Comparison of ENCODE assay signal across 8 cellular contexts in genomic region chr3:38649500-38650247, GRCh38. TPM values are rescaled to one million over a fixed set of nuclear protein-coding genes. Genes with fewer than 3 reads are reported as not detected.
DNase-seq lines count a peak whose midpoint lies in the region; ATAC-seq and TF ChIP-seq lines count a peak whose summit lies in the region.

Gene SCN5A, minus strand, starts transcription at chr3:38649687. Its CDS starts 16,380 bp downstream, at chr3:38633307.

- ATAC-seq in heart right ventricle, result peak; percentile 55 to 83 (median 72)

- intact Hi-C loops in heart right ventricle (cut with DNase I), result loop anchor here in 9 of 10 donors (2.0 to 10.0 kb wide), 10 partner anchors 37 to 645 kb away; partner anchors contain the start of genes EXOG (in 3 of the 9) and XYLB (in 1 of the 9)

- peak within 1 kb of the TSS; percentile 67 for H3K4me3 ChIP-seq in H7 (ENCODE audit: insufficient read depth, low read depth, low read length)
- H3K4me3 ChIP-seq in heart right ventricle, result peak within 1 kb of the TSS; percentile 58 to 87 (median 70)

- 2% methylated on average over 39 to 76 of the region's 76 CpGs for WGBS in heart right ventricle, 2 donors

- DNase-seq in COLO668 (lab: John Stamatoyannopoulos, UW; ENCODE audit: unreplicated experiment), result peak; percentile 14
- peak; percentile 99 for DNase-seq in H7
- peak; percentile 20 for DNase-seq in OCI-M1 (lab: John Stamatoyannopoulos, UW)
- peak; percentile 12 for DNase-seq in activated gamma-delta T cell treated with anti-CD3 and anti-CD28 coated beads, Interleukin-2, amount 50 U/mL, for 16 hours (ENCODE audit: low read depth)
- peak; percentile 45 to 71 for DNase-seq in heart right ventricle
- no peak for DNase-seq in pulmonary artery endothelial cell (ENCODE audit: low read depth, low spot score)
- DNase-seq in SIG-M5 treated with dmso at 0.1 percent for 504 hours (lab: John Stamatoyannopoulos, UW; ENCODE audit: unreplicated experiment), result no peak
- DNase-seq in NCI-H2107 treated with DMSO at 0.1 percent for 48 hours (lab: John Stamatoyannopoulos, UW; ENCODE audit: unreplicated experiment), result no peak

- H3K4me1 ChIP-seq in heart right ventricle, result peaks cover 5 to 49% (median 13%) of the 10 kb centered on the region in 9 donors

- H3K36me3 ChIP-seq in H7 (replicated peaks; ENCODE audit: control insufficient read depth, insufficient read depth, low read length) (no peaks in the 10 kb centered on the region), heart right ventricle (no peaks in the 10 kb centered on the region)

- H3K9me3 ChIP-seq in heart right ventricle, result no peaks in the 10 kb centered on the region

- H3K27me3 ChIP-seq in H7 (ENCODE audit: control insufficient read depth, insufficient read depth, low read length), result peaks cover 38% of the 10 kb centered on the region
- peaks cover 0 to 43% (median 23%) of the 10 kb centered on the region in 7 donors for H3K27me3 ChIP-seq in heart right ventricle

- H3K27ac ChIP-seq in heart right ventricle, result peak within 1 kb of the TSS; percentile 64 to 98 (median 90)

- no peak for TF ChIP-seq CTCF in heart right ventricle (IDR thresholded peaks at IDR 0.05)

RNA-seq across cellular contexts. Expression of gene SCN5A, which starts in this region (rescaled TPM):
- total RNA-seq in H7 (2014; rRNA removed; shearing (Covaris generic)), result 2.9 and 8.1 TPM in 2 replicates
- total RNA-seq in heart right ventricle, result 100 to 1,000 TPM; 122 to 254 (median 182) TPM
- 10 to 100 TPM; 29.9 to 61.5 TPM for polyA plus RNA-seq in heart right ventricle
- total RNA-seq in pulmonary artery endothelial cell, result 8.4 and 13.6 TPM in 2 replicates

Comparison
In these comparisons a context has a peak if more than half of its experiments do, and no peak if none do; other contexts are left out.
1. DNase-seq: peak in COLO668 (single experiment), H7 (single experiment), OCI-M1 (single experiment), activated gamma-delta T cell treated with anti-CD3 and anti-CD28 coated beads, Interleukin-2, amount 50 U/mL, for 16 hours (single experiment) and heart right ventricle (2 of 2); none in pulmonary artery endothelial cell (single experiment), SIG-M5 treated with dmso at 0.1 percent for 504 hours (single experiment) and NCI-H2107 treated with DMSO at 0.1 percent for 48 hours (single experiment).